ENCODE assay signal across 8 cellular contexts in genomic region chr14:54564071-54564798, GRCh38. TPM values are rescaled to one million over a fixed set of nuclear protein-coding genes. Genes with fewer than 3 reads are reported as not detected.
A peak's percentile ranks its signal among the peaks of the same experiment; 100 is the strongest.
DNase-seq lines count a peak whose midpoint lies in the region; ATAC-seq and TF ChIP-seq lines count a peak whose summit lies in the region.

No MANE protein-coding gene starts in this region.

- peaks cover 19% of the 10 kb centered on the region for H3K4me1 Mint-ChIP-seq in activated CD8-positive, alpha-beta memory T cell treated with anti-CD3 and anti-CD28 coated beads, Interleukin-2, amount 10 ng/mL, durations not matched to agents 7 days and 5 days
- H3K4me1 Mint-ChIP-seq in WTC11, result peaks cover 17% of the 10 kb centered on the region

- no peaks in the 10 kb centered on the region for H3K36me3 ChIP-seq in sigmoid colon

- H3K36me3 Mint-ChIP-seq in activated CD8-positive, alpha-beta memory T cell treated with anti-CD3 and anti-CD28 coated beads, Interleukin-2, amount 10 ng/mL, durations not matched to agents 7 days and 5 days, result no peaks in the 10 kb centered on the region
- no peaks in the 10 kb centered on the region for H3K36me3 Mint-ChIP-seq in WTC11

- no peak overlapping the region for H3K27ac Mint-ChIP-seq in activated CD8-positive, alpha-beta memory T cell treated with anti-CD3 and anti-CD28 coated beads, Interleukin-2, amount 10 ng/mL, durations not matched to agents 7 days and 5 days
- no peak overlapping the region for H3K27ac Mint-ChIP-seq in WTC11

- intact Hi-C loops in sigmoid colon (cut with DNase I), result loop anchor here (2.0 kb wide), 1 partner anchor 243 kb away; no protein-coding TSS in a partner anchor

- no peak for ATAC-seq in activated CD8-positive, alpha-beta memory T cell treated with anti-CD3 and anti-CD28 coated beads, Interleukin-2, amount 10 ng/mL, durations not matched to agents 7 days and 5 days
- ATAC-seq in WTC11 (no peak), HG03135 (IDR thresholded peaks at IDR 0.05; ENCODE audit: unreplicated experiment) (no peak)

- no peaks in the 10 kb centered on the region for H3K9me3 ChIP-seq in sigmoid colon

- H3K4me3 Mint-ChIP-seq in activated CD8-positive, alpha-beta memory T cell treated with anti-CD3 and anti-CD28 coated beads, Interleukin-2, amount 10 ng/mL, durations not matched to agents 7 days and 5 days, result peak overlapping the region; percentile 64
- peak overlapping the region; percentile 74 for H3K4me3 Mint-ChIP-seq in WTC11

- H3K27ac ChIP-seq in sigmoid colon, result peak overlapping the region; percentile 94 to 100 (median 98)

- H3K4me3 ChIP-seq in sigmoid colon, result peak overlapping the region; percentile 50 to 93 (median 74)

- CTCF ChIA-PET in activated CD8-positive, alpha-beta memory T cell treated with anti-CD3 and anti-CD28 coated beads, Interleukin-2, amount 10 ng/mL, durations not matched to agents 7 days and 5 days (lab: Charles Lee), result interaction anchor here (0.7 to 8.5 kb wide), 32 partner anchors 10 to 242 kb away, joined by 3 to 246 read pairs (median 5); partner anchors contain the start of gene CGRRF1
- CTCF ChIA-PET in WTC11 (lab: Charles Lee), result interaction anchor here (0.6 to 6.3 kb wide), 27 partner anchors 13 to 1241 kb away, joined by 3 to 138 read pairs (median 4); partner anchors contain the start of genes CGRRF1 and GMFB

- H3K4me1 ChIP-seq in sigmoid colon, result peaks cover 0 to 21% (median 8%) of the 10 kb centered on the region in 4 donors

- TF ChIP-seq CTCF in WTC11 (IDR thresholded peaks at IDR 0.05) (peak; percentile 74), sigmoid colon (IDR thresholded peaks at IDR 0.05) (peak; percentile 65 to 78 (median 76))

- POLR2A ChIA-PET in WTC11 (lab: Charles Lee), result interaction anchor here (0.7 kb wide), 1 partner anchor 52 kb away, joined by 3 read pairs; no protein-coding TSS in a partner anchor

- TF ChIP-seq POLR2A in sigmoid colon (IDR thresholded peaks at IDR 0.05), result no peak

- peaks cover 36% of the 10 kb centered on the region for H3K27me3 Mint-ChIP-seq in activated CD8-positive, alpha-beta memory T cell treated with anti-CD3 and anti-CD28 coated beads, Interleukin-2, amount 10 ng/mL, durations not matched to agents 7 days and 5 days
- peaks cover 32% of the 10 kb centered on the region for H3K27me3 Mint-ChIP-seq in WTC11 (ENCODE audit: low read depth)

- WGBS in sigmoid colon, 2 donors, result 1 to 10% methylated on average over 9 of the region's 9 CpGs

- H3K9me3 Mint-ChIP-seq in activated CD8-positive, alpha-beta memory T cell treated with anti-CD3 and anti-CD28 coated beads, Interleukin-2, amount 10 ng/mL, durations not matched to agents 7 days and 5 days (ENCODE audit: low read depth), result no peaks in the 10 kb centered on the region
- H3K9me3 Mint-ChIP-seq in WTC11, result no peaks in the 10 kb centered on the region

- no peak for TF ChIP-seq EP300 in sigmoid colon (IDR thresholded peaks at IDR 0.05)

- H3K27me3 ChIP-seq in sigmoid colon, result no peaks in the 10 kb centered on the region

- no peak for DNase-seq in activated CD8-positive, alpha-beta memory T cell treated with anti-CD3 and anti-CD28 coated beads, Interleukin-2, amount 10 ng/mL, durations not matched to agents 7 days and 5 days
- DNase-seq in activated CD8-positive, alpha-beta memory T cell treated with anti-CD3 and anti-CD28 coated beads, Interleukin-2, amount 50 U/mL, for 48 hours, result no peak
- DNase-seq in MV-4-11 (lab: John Stamatoyannopoulos, UW) (peak; percentile 27), WTC11 (ENCODE audit: low spot score) (no peak), germinal center (ENCODE audit: low spot score) (peak; percentile 35), sigmoid colon (no peak), ureter (ENCODE audit: low spot score) (no peak)

TF ChIP-seq in WTC11, 78 proteins besides CTCF, POLR2A, EP300 and RAD21:
- no peak for TF ChIP-seq MYBL2 (CRISPR knock-in tag; IDR thresholded peaks at IDR 0.05)
- no peak for TF ChIP-seq NFATC4 (CRISPR knock-in tag; IDR thresholded peaks at IDR 0.05)
- TF ChIP-seq ZNF532 (CRISPR knock-in tag; IDR thresholded peaks at IDR 0.05; ENCODE audit: borderline replicate concordance), result no peak

RNA-seq across cellular contexts. Expression of gene SAMD4A, which starts 2.7 kb away (rescaled TPM):
- 1 to 10 TPM; 1.6 to 1.7 TPM for total RNA-seq in activated CD8-positive, alpha-beta memory T cell treated with anti-CD3 and anti-CD28 coated beads, Interleukin-2, amount 10 ng/mL, durations not matched to agents 7 days and 5 days
- total RNA-seq in WTC11 (2021), result 5.2 to 6.0 TPM (median 5.3 TPM) in 3 replicates
- 100 to 1,000 TPM in 2 of 4 donors, 10 to 100 TPM in 2; 79.8 to 135 (median 105) TPM for total RNA-seq in sigmoid colon
- 1 to 10 TPM; 4.2 to 7.8 (median 5.9) TPM for polyA plus RNA-seq in sigmoid colon
- 56.6 TPM for total RNA-seq in ureter

RNA-seq across cellular contexts. Expression of gene CGRRF1, which starts 54.5 kb away (rescaled TPM):
- total RNA-seq in activated CD8-positive, alpha-beta memory T cell treated with anti-CD3 and anti-CD28 coated beads, Interleukin-2, amount 10 ng/mL, durations not matched to agents 7 days and 5 days, result 10 to 100 TPM in 1 of 2 experiments, 1 to 10 TPM in 1; 10.0 to 10.7 TPM
- 13.0 to 17.5 TPM (median 15.1 TPM) in 3 replicates for total RNA-seq in WTC11 (2021)
- 10 to 100 TPM; 16.8 to 52.8 (median 34.1) TPM for total RNA-seq in sigmoid colon
- 10 to 100 TPM; 11.6 to 21.5 (median 13.2) TPM for polyA plus RNA-seq in sigmoid colon
- total RNA-seq in ureter, result 17.2 TPM

Comparison
In these comparisons a context has a peak if more than half of its experiments do, and no peak if none do; other contexts are left out.
1. DNase-seq: peak in MV-4-11 (single experiment) and germinal center (single experiment); none in activated CD8-positive, alpha-beta memory T cell treated with anti-CD3 and anti-CD28 coated beads, Interleukin-2, amount 10 ng/mL, durations not matched to agents 7 days and 5 days (single experiment), activated CD8-positive, alpha-beta memory T cell treated with anti-CD3 and anti-CD28 coated beads, Interleukin-2, amount 50 U/mL, for 48 hours (single experiment), WTC11 (single experiment), sigmoid colon (single experiment) and ureter (single experiment).